Comparison of ENCODE assay signal across 29 cellular contexts in the genomic region with DNA sequence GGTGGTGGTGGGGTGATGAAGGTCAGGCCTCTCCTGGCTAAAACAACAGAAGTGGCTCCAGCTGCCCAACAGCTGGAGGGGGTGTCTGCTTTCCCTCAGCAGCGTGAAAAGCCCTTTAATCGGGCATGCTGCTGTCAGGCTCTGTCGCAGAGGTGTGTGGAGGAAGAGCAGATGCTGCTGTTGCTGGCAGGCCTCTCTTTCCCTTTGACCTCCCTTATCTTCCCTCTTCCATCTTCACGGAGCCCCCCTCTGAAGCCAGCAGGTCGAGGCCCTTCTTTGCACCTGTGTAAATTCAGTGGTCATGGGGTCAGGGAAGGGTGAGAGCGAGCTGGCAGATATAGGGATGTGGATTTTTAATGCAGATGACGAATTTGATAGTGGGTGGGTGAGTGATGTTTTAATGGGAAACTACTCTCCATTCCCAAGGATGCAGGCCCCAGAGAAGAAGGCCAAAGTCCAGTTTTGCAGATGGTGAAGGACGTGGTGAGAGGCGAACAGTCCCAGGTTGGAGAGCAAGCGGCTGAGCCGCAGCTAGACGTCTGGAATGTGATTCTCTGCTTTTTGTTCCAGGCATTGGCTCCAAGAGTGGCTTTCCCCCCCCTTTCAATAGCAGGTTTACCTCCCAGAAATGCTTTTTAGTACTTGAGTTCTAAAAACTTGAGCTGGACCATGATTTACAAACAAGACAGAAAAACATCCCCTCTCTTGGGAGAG.
DNase-seq lines count a peak whose midpoint lies in the region; ATAC-seq and TF ChIP-seq lines count a peak whose summit lies in the region.
"Had no signal": no experiment of that assay in that cellular context is flagged by ENCODE, and none has a peak within 500 bp of the region (broad histone marks: within the 10 kb centered on the region; RNA-seq: fewer than 3 reads in every experiment).

No MANE protein-coding gene starts in this region.

- H3K4me1 ChIP-seq in liver (ENCODE audit: control insufficient read depth in 4 of 4, insufficient read depth in 4 of 4, low read length in 3 of 4) = peaks cover 10 to 73% (median 45%) of the 10 kb centered on the region in 4 donors
- H3K4me1 ChIP-seq in stomach = peaks cover 12 to 21% (median 14%) of the 10 kb centered on the region in 4 donors
- H3K4me1 ChIP-seq: right atrium auricular region had no signal

- peaks cover 0 to 8% (median 1%) of the 10 kb centered on the region in 4 donors for H3K9me3 ChIP-seq in liver (ENCODE audit: control insufficient read depth in 4 of 4, low read length in 3 of 4)
- H3K9me3 ChIP-seq in stomach = peaks cover 6 to 32% (median 17%) of the 10 kb centered on the region in 4 donors

- WGBS in liver = 47% methylated on average over 12 of the region's 12 CpGs
- 34 to 49% (median 38%) methylated on average over 12 of the region's 12 CpGs for WGBS in stomach, 5 donors

- H3K27me3 ChIP-seq in liver (ENCODE audit: control insufficient read depth in 4 of 4, insufficient read depth in 4 of 4, low read length in 3 of 4) = no peaks in the 10 kb centered on the region
- H3K27me3 ChIP-seq in stomach = peaks cover 0 to 6% (median 0%) of the 10 kb centered on the region in 3 donors
- H3K27me3 ChIP-seq: right atrium auricular region had no signal

- no peak for ATAC-seq in stimulated activated naive CD8-positive, alpha-beta T cell treated with anti-CD3 and anti-CD28 coated beads, Interleukin-15, amount 100 ng/mL, for 72 hours
- no peak for ATAC-seq in HG03039 (IDR thresholded peaks at IDR 0.05; ENCODE audit: unreplicated experiment)
- ATAC-seq in T-cell (replicated peaks in 1 of 4) = no peak
- ATAC-seq: activated CD4-positive, alpha-beta T cell treated with anti-CD3 and anti-CD28 coated beads for 36 hours; GM12878; K562; stimulated activated effector memory CD8-positive, alpha-beta T cell treated with anti-CD3 and anti-CD28 coated beads, Interleukin-12 subunit alpha, Interleukin-12 subunit beta, amount 100 ng/mL, for 72 hours had no signal

- peaks cover 49% of the 10 kb centered on the region for H3K27me3 Mint-ChIP-seq in stimulated activated naive CD8-positive, alpha-beta T cell treated with anti-CD3 and anti-CD28 coated beads, Interleukin-15, amount 100 ng/mL, for 72 hours
- H3K27me3 Mint-ChIP-seq in T-cell = peaks cover 18 to 28% of the 10 kb centered on the region in 2 donors

- TF ChIP-seq CTCF in liver (IDR thresholded peaks at IDR 0.05; ENCODE audit: low read depth, low read length, missing input control) (no peak), stomach (IDR thresholded peaks at IDR 0.05) (no peak)

- H3K27ac Mint-ChIP-seq in stimulated activated naive CD8-positive, alpha-beta T cell treated with anti-CD3 and anti-CD28 coated beads, Interleukin-15, amount 100 ng/mL, for 72 hours = no peak overlapping the region
- H3K27ac Mint-ChIP-seq in T-cell = no peak overlapping the region
- H3K27ac Mint-ChIP-seq: activated CD4-positive, alpha-beta T cell treated with anti-CD3 and anti-CD28 coated beads for 36 hours; activated naive CD8-positive, alpha-beta T cell; stimulated activated effector memory CD8-positive, alpha-beta T cell treated with anti-CD3 and anti-CD28 coated beads, Interleukin-12 subunit alpha, Interleukin-12 subunit beta, amount 100 ng/mL, for 72 hours; T-helper 2 cell treated with Interferon-gamma antibody and Interleukin-4, amounts not matched to agents 5 μg/mL and 100 μg/mL, for 36 hours had no signal

- H3K4me3 ChIP-seq in liver (ENCODE audit: low read depth in 1 of 3, low read length in 3 of 3) (no peak overlapping the region), stomach (no peak overlapping the region)
- H3K4me3 ChIP-seq: GM12878, K562, right atrium auricular region had no signal

- TF ChIP-seq POLR2A in stomach (IDR thresholded peaks at IDR 0.05) = no peak

- DNase-seq in HuH-7 (ENCODE audit: low spot score) (peak; percentile 12), SK-N-DZ (ENCODE audit: low spot score) (peak; percentile 98), stomach (no peak), T-cell (no peak)
- no peak for DNase-seq in stimulated activated naive CD8-positive, alpha-beta T cell treated with anti-CD3 and anti-CD28 coated beads, Interleukin-15, amount 100 ng/mL, for 72 hours
- DNase-seq: activated CD4-positive, alpha-beta T cell treated with anti-CD3 and anti-CD28 coated beads for 36 hours; activated effector memory CD4-positive, alpha-beta T cell treated with Interleukin-2 at 50 U/mL for 16 hours; activated T-cell treated with anti-CD3 and anti-CD28 coated beads for 4 hours; aorta; central memory CD4-positive, alpha-beta T cell; dermis blood vessel endothelial cell; hippocampal formation; left cardiac atrium; mesenchymal stem cell; NCI-H1105 treated with DMSO at 0.1 percent for 48 hours; NCI-H2081 treated with DMSO at 0.1 percent for 48 hours; NCI-H345; NCI-H748 treated with DMSO at 0.1 percent for 48 hours; stimulated activated CD4-positive, alpha-beta T cell treated with anti-CD3 and anti-CD28 coated beads, Interleukin-2, amount 100 ng/mL, for 48 hours had no signal

- H3K36me3 ChIP-seq in liver (ENCODE audit: control insufficient read depth in 4 of 4, insufficient read depth in 3 of 4, low read depth in 1 of 4, low read length in 3 of 4) (peaks cover 0 to 4% (median 0%) of the 10 kb centered on the region in 4 donors), stomach (no peaks in the 10 kb centered on the region)
- H3K36me3 ChIP-seq: right atrium auricular region had no signal

- intact Hi-C loops in stomach (cut with DNase I; ENCODE audit: low total_unique reads) = no loop called here

- no peak overlapping the region for H3K4me3 Mint-ChIP-seq in stimulated activated naive CD8-positive, alpha-beta T cell treated with anti-CD3 and anti-CD28 coated beads, Interleukin-15, amount 100 ng/mL, for 72 hours
- H3K4me3 Mint-ChIP-seq in T-cell = no peak overlapping the region
- H3K4me3 Mint-ChIP-seq: activated CD4-positive, alpha-beta T cell treated with anti-CD3 and anti-CD28 coated beads for 36 hours; activated naive CD8-positive, alpha-beta T cell; stimulated activated effector memory CD8-positive, alpha-beta T cell treated with anti-CD3 and anti-CD28 coated beads, Interleukin-12 subunit alpha, Interleukin-12 subunit beta, amount 100 ng/mL, for 72 hours; T-helper 2 cell treated with Interferon-gamma antibody and Interleukin-4, amounts not matched to agents 5 μg/mL and 100 μg/mL, for 36 hours had no signal

- H3K9me3 Mint-ChIP-seq in stimulated activated naive CD8-positive, alpha-beta T cell treated with anti-CD3 and anti-CD28 coated beads, Interleukin-15, amount 100 ng/mL, for 72 hours = peaks cover 15 to 17% of the 10 kb centered on the region in 2 donors
- peaks cover 4 to 20% (median 9%) of the 10 kb centered on the region in 3 donors for H3K9me3 Mint-ChIP-seq in T-cell

- peak overlapping the region; percentile 71 to 77 for H3K27ac ChIP-seq in liver (ENCODE audit: low read depth in 1 of 2, low read length in 2 of 2)
- peak overlapping the region; percentile 41 to 77 (median 69) for H3K27ac ChIP-seq in stomach
- H3K27ac ChIP-seq: C4-2B, right atrium auricular region, RWPE1 had no signal

- POLR2A ChIA-PET in T-cell (lab: Charles Lee) = no interaction called here

- no peak overlapping the region for H3K9ac ChIP-seq in liver (ENCODE audit: low read depth in 1 of 2, low read length in 2 of 2)

- CTCF ChIA-PET in T-cell (lab: Charles Lee) = no interaction called here

- H3K36me3 Mint-ChIP-seq in T-cell = no peaks in the 10 kb centered on the region
- H3K36me3 Mint-ChIP-seq: activated naive CD8-positive, alpha-beta T cell; stimulated activated effector memory CD8-positive, alpha-beta T cell treated with anti-CD3 and anti-CD28 coated beads, Interleukin-12 subunit alpha, Interleukin-12 subunit beta, amount 100 ng/mL, for 72 hours had no signal

- no peaks in the 10 kb centered on the region for H3K4me1 Mint-ChIP-seq in stimulated activated naive CD8-positive, alpha-beta T cell treated with anti-CD3 and anti-CD28 coated beads, Interleukin-15, amount 100 ng/mL, for 72 hours
- no peaks in the 10 kb centered on the region for H3K4me1 Mint-ChIP-seq in T-cell
- H3K4me1 Mint-ChIP-seq: activated CD4-positive, alpha-beta T cell treated with anti-CD3 and anti-CD28 coated beads for 36 hours; stimulated activated effector memory CD8-positive, alpha-beta T cell treated with anti-CD3 and anti-CD28 coated beads, Interleukin-12 subunit alpha, Interleukin-12 subunit beta, amount 100 ng/mL, for 72 hours had no signal

- no peak for TF ChIP-seq RAD21 in liver (IDR thresholded peaks at IDR 0.05)

- no peak for TF ChIP-seq EP300 in stomach (IDR thresholded peaks at IDR 0.05)

TF ChIP-seq in liver, 16 proteins besides CTCF, POLR2A, EP300 and RAD21 (continues in another document):
- TF ChIP-seq YY1 (IDR thresholded peaks at IDR 0.05) (no peak), HNF4A (conservative IDR thresholded peaks at IDR 0.05) (peak; percentile 13 to 25)
- TF ChIP-seq, protein P1, sequence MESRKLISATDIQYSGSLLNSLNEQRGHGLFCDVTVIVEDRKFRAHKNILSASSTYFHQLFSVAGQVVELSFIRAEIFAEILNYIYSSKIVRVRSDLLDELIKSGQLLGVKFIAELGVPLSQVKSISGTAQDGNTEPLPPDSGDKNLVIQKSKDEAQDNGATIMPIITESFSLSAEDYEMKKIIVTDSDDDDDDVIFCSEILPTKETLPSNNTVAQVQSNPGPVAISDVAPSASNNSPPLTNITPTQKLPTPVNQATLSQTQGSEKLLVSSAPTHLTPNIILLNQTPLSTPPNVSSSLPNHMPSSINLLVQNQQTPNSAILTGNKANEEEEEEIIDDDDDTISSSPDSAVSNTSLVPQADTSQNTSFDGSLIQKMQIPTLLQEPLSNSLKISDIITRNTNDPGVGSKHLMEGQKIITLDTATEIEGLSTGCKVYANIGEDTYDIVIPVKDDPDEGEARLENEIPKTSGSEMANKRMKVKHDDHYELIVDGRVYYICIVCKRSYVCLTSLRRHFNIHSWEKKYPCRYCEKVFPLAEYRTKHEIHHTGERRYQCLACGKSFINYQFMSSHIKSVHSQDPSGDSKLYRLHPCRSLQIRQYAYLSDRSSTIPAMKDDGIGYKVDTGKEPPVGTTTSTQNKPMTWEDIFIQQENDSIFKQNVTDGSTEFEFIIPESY (IDR thresholded peaks at IDR 0.05) = no peak

Comparison
In these comparisons a context has a peak if more than half of its experiments do, and no peak if none do; other contexts are left out.
1. DNase-seq: peak in HuH-7 (single experiment) and SK-N-DZ (single experiment); none in stomach (single experiment), stimulated activated naive CD8-positive, alpha-beta T cell treated with anti-CD3 and anti-CD28 coated beads, Interleukin-15, amount 100 ng/mL, for 72 hours (0 of 2) and T-cell (0 of 34).